ENCODE assay signal across 16 cellular contexts in genomic region chr22:24177045-24177444, GRCh38.
"Had no signal": no experiment of that assay in that cellular context is flagged by ENCODE, and none has a peak within 500 bp of the region (broad histone marks: within the 10 kb centered on the region; RNA-seq: fewer than 3 reads in every experiment).

No MANE protein-coding gene starts in this region.

- H3K27ac Mint-ChIP-seq: activated naive CD4-positive, alpha-beta T cell treated with anti-CD3 and anti-CD28 coated beads, Interleukin-2, amount 50 U/mL, for 72 hours; natural killer cell had no signal

- H3K9ac ChIP-seq: parathyroid adenoma had no signal

- H3K79me2 ChIP-seq: parathyroid adenoma had no signal

- H3K9me3 Mint-ChIP-seq: activated naive CD4-positive, alpha-beta T cell treated with anti-CD3 and anti-CD28 coated beads, Interleukin-2, amount 50 U/mL, for 72 hours; activated T-cell treated with anti-CD3 and anti-CD28 coated beads, Interleukin-2, amount 50 U/mL, for 4 hours; natural killer cell had no signal

- H3K27ac ChIP-seq: body of pancreas, neutrophil, parathyroid adenoma, upper lobe of right lung had no signal

- H3K4me3 ChIP-seq: body of pancreas, upper lobe of right lung had no signal

- DNase-seq: activated CD4-positive, alpha-beta T cell treated with anti-CD3 and anti-CD28 coated beads for 1 hour; activated CD4-positive, alpha-beta T cell treated with anti-CD3 and anti-CD28 coated beads, Interleukin-2, amount 50 U/mL, for 4 hours; activated gamma-delta T cell; activated T-cell treated with anti-CD3 and anti-CD28 coated beads, Interleukin-2, amount 50 U/mL, for 4 hours; body of pancreas; central memory CD4-positive, alpha-beta T cell; effector memory CD4-positive, alpha-beta T cell; natural killer cell; stimulated activated CD4-positive, alpha-beta T cell treated with anti-CD3 and anti-CD28 coated beads, Interleukin-4, amount 100 ng/mL, for 1 hour; stimulated activated naive CD4-positive, alpha-beta T cell; T-helper 1 cell; T1000; upper lobe of right lung had no signal

- H3K36me3 Mint-ChIP-seq: activated naive CD4-positive, alpha-beta T cell treated with anti-CD3 and anti-CD28 coated beads, Interleukin-2, amount 50 U/mL, for 72 hours; natural killer cell had no signal

- H3K27me3 ChIP-seq: body of pancreas, neutrophil, upper lobe of right lung had no signal

- H3K9me3 ChIP-seq: body of pancreas, neutrophil, upper lobe of right lung had no signal

- H3K4me3 Mint-ChIP-seq: activated T-cell treated with anti-CD3 and anti-CD28 coated beads, Interleukin-2, amount 50 U/mL, for 4 hours; natural killer cell had no signal

- H2AFZ ChIP-seq: parathyroid adenoma had no signal

- H3K4me1 ChIP-seq: parathyroid adenoma had no signal
